Comparison of ENCODE assay signal across 1 cellular context in genomic region chr1:51519048-51519856, GRCh38.
TF ChIP-seq lines count a peak whose summit lies in the region.

Gene EPS15, minus strand, starts transcription at chr1:51519266. Its CDS starts 35 bp downstream, at chr1:51519231.

TF ChIP-seq in HCT116, 20 proteins besides CTCF, POLR2A, EP300 and RAD21 (continued from another document):
- TF ChIP-seq REST (IDR thresholded peaks at IDR 0.05; ENCODE audit: low read depth) (no peak), EGR1 (IDR thresholded peaks at IDR 0.05; ENCODE audit: low read depth) (peak; percentile 40; the same call in 1 of the 2 replicates), ATF3 (IDR thresholded peaks at IDR 0.05) (no peak), CEBPB (IDR thresholded peaks at IDR 0.05; ENCODE audit: low read depth) (no peak)
TF ChIP-seq in HCT116: peak in this region for 9.
